Comparison of ENCODE assay signal across 23 cellular contexts in the genomic region with DNA sequence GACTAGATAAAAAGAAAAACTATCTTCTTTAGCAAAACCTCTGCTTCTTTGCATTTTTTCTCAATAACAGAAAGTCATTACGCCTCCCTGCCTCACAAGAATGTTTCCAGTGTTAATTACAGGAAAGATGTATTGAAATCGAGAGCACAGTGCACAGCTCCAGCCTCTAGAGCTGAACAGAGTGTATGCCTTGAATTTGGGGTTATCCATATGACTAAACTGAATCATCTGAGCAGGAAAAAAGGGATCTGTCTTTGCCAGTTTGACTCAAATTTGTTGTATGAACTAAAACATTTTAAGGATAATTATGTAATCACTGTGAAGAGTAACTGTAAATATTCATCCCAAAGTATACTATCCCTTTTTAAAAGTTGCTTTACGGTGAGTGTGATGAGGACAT.
A peak's percentile ranks its signal among the peaks of the same experiment; 100 is the strongest.
DNase-seq lines count a peak whose midpoint lies in the region; ATAC-seq and TF ChIP-seq lines count a peak whose summit lies in the region.
"Had no signal": no experiment of that assay in that cellular context is flagged by ENCODE, and none has a peak within 500 bp of the region (broad histone marks: within the 10 kb centered on the region; RNA-seq: fewer than 3 reads in every experiment).

No MANE protein-coding gene starts in this region.

- no peak overlapping the region for H2AFZ ChIP-seq in Karpas-422 (ENCODE audit: low read length)

- peaks cover 1% of the 10 kb centered on the region for H3K36me3 Mint-ChIP-seq in nephron progenitor cell (ENCODE audit: low read depth)
- H3K36me3 Mint-ChIP-seq: activated naive CD4-positive, alpha-beta T cell treated with anti-CD3 and anti-CD28 coated beads, Interleukin-2, amount 10 ng/mL, durations not matched to agents 7 days and 5 days; stimulated activated naive B cell treated with anti-CD40 and anti-IgM and Interleukin-4, amounts not matched to agents 10 μg/mL and 1 μg/mL and 100 μg/mL, for 72 hours had no signal

- no peak for DNase-seq in BE2C
- DNase-seq in Karpas-422 = no peak
- peak in 1 of 61 donors; percentile 19 for DNase-seq in caudate nucleus (lab: John Stamatoyannopoulos, UW)
- no peak for DNase-seq in nephron progenitor cell
- DNase-seq in upper lobe of right lung = no peak
- DNase-seq: activated CD4-positive, alpha-beta T cell treated with anti-CD3 and anti-CD28 coated beads, Interleukin-2, amount 50 U/mL, for 1 hour; activated naive CD4-positive, alpha-beta T cell treated with anti-CD3 and anti-CD28 coated beads, Interleukin-2, amount 10 ng/mL, durations not matched to agents 7 days and 5 days; CD8-positive, alpha-beta T cell; dermis blood vessel endothelial cell; DMS 273 treated with DMSO at 0.1 percent for 48 hours; NCI-H1417 treated with DMSO at 0.1 percent for 48 hours; pancreas; right cardiac atrium; stimulated activated CD4-positive, alpha-beta T cell treated with anti-CD3 and anti-CD28 coated beads, Interleukin-12 subunit alpha, Interleukin-12 subunit beta, amount 100 ng/mL, for 4 hours; stimulated activated CD4-positive, alpha-beta T cell treated with anti-CD3 and anti-CD28 coated beads, Interleukin-4, amount 100 ng/mL, for 24 hours; stimulated activated naive B cell treated with anti-CD40 and anti-IgM and Interleukin-4, amounts not matched to agents 10 μg/mL and 1 μg/mL and 100 μg/mL, for 72 hours; uterus; WERI-Rb-1 had no signal

- no peaks in the 10 kb centered on the region for H4K20me1 ChIP-seq in Karpas-422 (ENCODE audit: insufficient read depth, low read depth, low read length)

- no peaks in the 10 kb centered on the region for H3K9me2 ChIP-seq in Karpas-422 (replicated peaks; ENCODE audit: insufficient read depth, low read length)

- peak overlapping the region; percentile 12; the same call in 1 of the 2 replicates for H3K4me3 ChIP-seq in BE2C (ENCODE audit: low read depth, low read length)
- no peak overlapping the region for H3K4me3 ChIP-seq in Karpas-422 (ENCODE audit: low read length)
- H3K4me3 ChIP-seq in upper lobe of right lung = no peak overlapping the region
- H3K4me3 ChIP-seq: cardiac muscle cell, HAP-1, pancreas, suprapubic skin, uterus had no signal

- no peak overlapping the region for H3K4me3 Mint-ChIP-seq in nephron progenitor cell
- H3K4me3 Mint-ChIP-seq: activated naive CD4-positive, alpha-beta T cell treated with anti-CD3 and anti-CD28 coated beads, Interleukin-2, amount 10 ng/mL, durations not matched to agents 7 days and 5 days; CD8-positive, alpha-beta T cell; stimulated activated naive B cell treated with anti-CD40 and anti-IgM and Interleukin-4, amounts not matched to agents 10 μg/mL and 1 μg/mL and 100 μg/mL, for 72 hours had no signal

- peaks cover 14% of the 10 kb centered on the region for H3K4me1 Mint-ChIP-seq in nephron progenitor cell
- H3K4me1 Mint-ChIP-seq: activated naive CD4-positive, alpha-beta T cell treated with anti-CD3 and anti-CD28 coated beads, Interleukin-2, amount 10 ng/mL, durations not matched to agents 7 days and 5 days had no signal

- H3K79me2 ChIP-seq in Karpas-422 (ENCODE audit: low read length) = peaks cover 60% of the 10 kb centered on the region

- no peaks in the 10 kb centered on the region for H3K9me3 Mint-ChIP-seq in nephron progenitor cell
- H3K9me3 Mint-ChIP-seq: activated naive CD4-positive, alpha-beta T cell treated with anti-CD3 and anti-CD28 coated beads, Interleukin-2, amount 10 ng/mL, durations not matched to agents 7 days and 5 days; CD8-positive, alpha-beta T cell; stimulated activated naive B cell treated with anti-CD40 and anti-IgM and Interleukin-4, amounts not matched to agents 10 μg/mL and 1 μg/mL and 100 μg/mL, for 72 hours had no signal

- peak overlapping the region; percentile 72 for H3K27ac Mint-ChIP-seq in nephron progenitor cell
- H3K27ac Mint-ChIP-seq: activated naive CD4-positive, alpha-beta T cell treated with anti-CD3 and anti-CD28 coated beads, Interleukin-2, amount 10 ng/mL, durations not matched to agents 7 days and 5 days; CD8-positive, alpha-beta T cell; stimulated activated naive B cell treated with anti-CD40 and anti-IgM and Interleukin-4, amounts not matched to agents 10 μg/mL and 1 μg/mL and 100 μg/mL, for 72 hours had no signal

- H3K27ac ChIP-seq in Karpas-422 (ENCODE audit: low read length) (peak overlapping the region; percentile 52), caudate nucleus (ENCODE audit: low read depth, low read length) (peak overlapping the region; percentile 29), upper lobe of right lung (no peak overlapping the region)
- H3K27ac ChIP-seq: cardiac muscle cell, pancreas, suprapubic skin, uterus, WERI-Rb-1 had no signal

- H3K27me3 ChIP-seq in BE2C (no peaks in the 10 kb centered on the region), Karpas-422 (ENCODE audit: low read length) (no peaks in the 10 kb centered on the region), upper lobe of right lung (no peaks in the 10 kb centered on the region)
- H3K27me3 ChIP-seq: cardiac muscle cell, pancreas, suprapubic skin, uterus had no signal

- ATAC-seq in upper lobe of right lung (no peak), HG02763 (IDR thresholded peaks at IDR 0.05; ENCODE audit: unreplicated experiment) (no peak), GM19351 (IDR thresholded peaks at IDR 0.05; ENCODE audit: unreplicated experiment) (no peak)
- ATAC-seq: CD8-positive, alpha-beta T cell; stimulated activated naive B cell treated with anti-CD40 and anti-IgM and Interleukin-4, amounts not matched to agents 10 μg/mL and 1 μg/mL and 100 μg/mL, for 72 hours had no signal

- H3K4me2 ChIP-seq in Karpas-422 (ENCODE audit: low read depth, low read length, poor library complexity, severe bottlenecking) = no peak overlapping the region

- no peaks in the 10 kb centered on the region for H3K9me3 ChIP-seq in BE2C
- no peaks in the 10 kb centered on the region for H3K9me3 ChIP-seq in Karpas-422 (ENCODE audit: low read length)
- H3K9me3 ChIP-seq in upper lobe of right lung = no peaks in the 10 kb centered on the region
- H3K9me3 ChIP-seq: HAP-1, pancreas, suprapubic skin, uterus had no signal

- no peak overlapping the region for H3K9ac ChIP-seq in Karpas-422 (ENCODE audit: low read length)

- no peak for TF ChIP-seq CTCF in BE2C (IDR thresholded peaks at IDR 0.05; ENCODE audit: low read depth, low read length)
- no peak for TF ChIP-seq CTCF in nephron progenitor cell (IDR thresholded peaks at IDR 0.05)
- TF ChIP-seq CTCF in upper lobe of right lung (IDR thresholded peaks at IDR 0.05) = no peak

- H3K4me1 ChIP-seq in BE2C (peaks cover 49% of the 10 kb centered on the region), Karpas-422 (ENCODE audit: low read length) (peaks cover 72% of the 10 kb centered on the region), upper lobe of right lung (no peaks in the 10 kb centered on the region)
- H3K4me1 ChIP-seq: pancreas had no signal

- intact Hi-C loops in upper lobe of right lung (cut with DNase I) = no loop called here

- H3K36me3 ChIP-seq in BE2C (peaks cover 8% of the 10 kb centered on the region), Karpas-422 (ENCODE audit: insufficient read depth, low read length) (peaks cover 11% of the 10 kb centered on the region; the same call in 1 of the 2 replicates), upper lobe of right lung (peaks cover 3% of the 10 kb centered on the region)
- H3K36me3 ChIP-seq: HAP-1, pancreas, uterus had no signal

- no peaks in the 10 kb centered on the region for H3K27me3 Mint-ChIP-seq in nephron progenitor cell (ENCODE audit: low read depth, poor library complexity)
- H3K27me3 Mint-ChIP-seq: activated naive CD4-positive, alpha-beta T cell treated with anti-CD3 and anti-CD28 coated beads, Interleukin-2, amount 10 ng/mL, durations not matched to agents 7 days and 5 days; stimulated activated naive B cell treated with anti-CD40 and anti-IgM and Interleukin-4, amounts not matched to agents 10 μg/mL and 1 μg/mL and 100 μg/mL, for 72 hours had no signal
